1 cellular context compared by ENCODE assay signal in the genomic region with DNA sequence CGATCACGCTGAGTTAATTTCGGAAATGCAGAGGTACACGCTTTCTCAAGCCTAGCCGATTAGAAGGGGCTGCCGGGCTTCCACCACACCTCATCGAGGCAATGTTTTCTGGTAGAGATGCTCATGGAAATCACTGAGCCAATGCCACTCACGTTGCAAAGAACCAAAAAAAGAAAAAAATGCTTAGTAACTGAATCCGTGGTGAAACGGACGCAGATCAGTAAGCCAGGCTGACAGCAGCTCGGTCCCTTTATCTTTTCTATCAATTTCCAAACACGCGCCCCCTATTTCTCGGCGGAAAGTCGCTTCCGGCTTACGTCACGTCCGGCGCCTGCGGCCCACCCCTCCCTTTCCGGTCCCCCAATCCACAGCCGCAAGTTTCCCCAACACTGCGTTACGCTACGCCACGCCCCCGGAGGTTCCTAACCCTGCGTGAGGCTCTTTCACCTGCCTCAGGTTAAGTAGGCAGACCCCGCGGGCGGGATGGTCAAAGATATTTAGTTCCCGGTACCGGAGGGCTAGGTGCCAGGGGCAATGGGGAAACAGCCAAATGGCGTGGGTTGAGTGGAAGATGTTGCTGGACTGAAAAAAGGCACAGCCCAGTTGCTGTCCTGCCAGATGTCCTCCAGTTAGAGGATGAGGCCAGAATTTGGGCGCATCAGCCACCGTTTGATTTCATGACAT.
TF ChIP-seq lines count a peak whose summit lies in the region.

A gene with protein sequence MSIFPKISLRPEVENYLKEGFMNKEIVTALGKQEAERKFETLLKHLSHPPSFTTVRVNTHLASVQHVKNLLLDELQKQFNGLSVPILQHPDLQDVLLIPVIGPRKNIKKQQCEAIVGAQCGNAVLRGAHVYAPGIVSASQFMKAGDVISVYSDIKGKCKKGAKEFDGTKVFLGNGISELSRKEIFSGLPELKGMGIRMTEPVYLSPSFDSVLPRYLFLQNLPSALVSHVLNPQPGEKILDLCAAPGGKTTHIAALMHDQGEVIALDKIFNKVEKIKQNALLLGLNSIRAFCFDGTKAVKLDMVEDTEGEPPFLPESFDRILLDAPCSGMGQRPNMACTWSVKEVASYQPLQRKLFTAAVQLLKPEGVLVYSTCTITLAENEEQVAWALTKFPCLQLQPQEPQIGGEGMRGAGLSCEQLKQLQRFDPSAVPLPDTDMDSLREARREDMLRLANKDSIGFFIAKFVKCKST (minus strand): TSS at position 264 of the 684 bp plus-strand sequence. CDS start 384 bp downstream, outside the sequence.

TF ChIP-seq in A549, 52 proteins besides CTCF, POLR2A, EP300 and RAD21 (continued from another document):
- TF ChIP-seq, protein P1, sequence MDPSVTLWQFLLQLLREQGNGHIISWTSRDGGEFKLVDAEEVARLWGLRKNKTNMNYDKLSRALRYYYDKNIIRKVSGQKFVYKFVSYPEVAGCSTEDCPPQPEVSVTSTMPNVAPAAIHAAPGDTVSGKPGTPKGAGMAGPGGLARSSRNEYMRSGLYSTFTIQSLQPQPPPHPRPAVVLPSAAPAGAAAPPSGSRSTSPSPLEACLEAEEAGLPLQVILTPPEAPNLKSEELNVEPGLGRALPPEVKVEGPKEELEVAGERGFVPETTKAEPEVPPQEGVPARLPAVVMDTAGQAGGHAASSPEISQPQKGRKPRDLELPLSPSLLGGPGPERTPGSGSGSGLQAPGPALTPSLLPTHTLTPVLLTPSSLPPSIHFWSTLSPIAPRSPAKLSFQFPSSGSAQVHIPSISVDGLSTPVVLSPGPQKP (IDR thresholded peaks at IDR 0.05; ENCODE audit: low read depth, low read length): no peak
- TF ChIP-seq, protein P2, sequence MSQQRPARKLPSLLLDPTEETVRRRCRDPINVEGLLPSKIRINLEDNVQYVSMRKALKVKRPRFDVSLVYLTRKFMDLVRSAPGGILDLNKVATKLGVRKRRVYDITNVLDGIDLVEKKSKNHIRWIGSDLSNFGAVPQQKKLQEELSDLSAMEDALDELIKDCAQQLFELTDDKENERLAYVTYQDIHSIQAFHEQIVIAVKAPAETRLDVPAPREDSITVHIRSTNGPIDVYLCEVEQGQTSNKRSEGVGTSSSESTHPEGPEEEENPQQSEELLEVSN (IDR thresholded peaks at IDR 0.05; ENCODE audit: borderline replicate concordance, low read depth): peak; percentile 59; the same call in 1 of the 2 replicates
- TF ChIP-seq, protein P3, sequence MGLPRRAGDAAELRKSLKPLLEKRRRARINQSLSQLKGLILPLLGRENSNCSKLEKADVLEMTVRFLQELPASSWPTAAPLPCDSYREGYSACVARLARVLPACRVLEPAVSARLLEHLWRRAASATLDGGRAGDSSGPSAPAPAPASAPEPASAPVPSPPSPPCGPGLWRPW (IDR thresholded peaks at IDR 0.05): no peak
- TF ChIP-seq, protein P4, sequence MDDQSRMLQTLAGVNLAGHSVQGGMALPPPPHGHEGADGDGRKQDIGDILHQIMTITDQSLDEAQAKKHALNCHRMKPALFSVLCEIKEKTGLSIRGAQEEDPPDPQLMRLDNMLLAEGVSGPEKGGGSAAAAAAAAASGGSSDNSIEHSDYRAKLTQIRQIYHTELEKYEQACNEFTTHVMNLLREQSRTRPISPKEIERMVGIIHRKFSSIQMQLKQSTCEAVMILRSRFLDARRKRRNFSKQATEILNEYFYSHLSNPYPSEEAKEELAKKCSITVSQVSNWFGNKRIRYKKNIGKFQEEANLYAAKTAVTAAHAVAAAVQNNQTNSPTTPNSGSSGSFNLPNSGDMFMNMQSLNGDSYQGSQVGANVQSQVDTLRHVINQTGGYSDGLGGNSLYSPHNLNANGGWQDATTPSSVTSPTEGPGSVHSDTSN (IDR thresholded peaks at IDR 0.05): no peak
- TF ChIP-seq POLR2AphosphoS2 (conservative IDR thresholded peaks at IDR 0.05; ENCODE audit: low read length) (no peak), SMC3 (IDR thresholded peaks at IDR 0.05) (no peak), EHMT2 (IDR thresholded peaks at IDR 0.05; ENCODE audit: low read depth) (no peak)
TF ChIP-seq in A549: peak in this region for 9.
